In the genomic region with DNA sequence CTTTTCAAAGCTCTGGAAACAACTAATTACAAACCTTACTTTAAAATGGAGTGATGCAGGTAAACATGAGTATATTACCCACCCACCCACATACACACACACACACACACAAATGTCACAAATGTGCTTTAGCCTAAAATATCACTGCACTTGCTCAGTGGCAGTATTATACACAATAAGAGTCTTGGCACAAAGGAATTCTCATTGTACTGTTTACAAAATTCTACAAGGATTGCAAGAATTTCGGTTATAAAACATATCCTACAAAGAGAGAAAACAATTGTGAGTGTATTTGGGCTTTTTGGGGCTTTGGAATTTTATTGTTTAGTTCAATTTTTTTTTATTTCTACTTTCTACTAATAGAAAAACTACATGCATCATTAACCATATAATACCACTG, we compare ENCODE assay signal across 13 cellular contexts.
DNase-seq lines count a peak whose midpoint lies in the region; ATAC-seq, FAIRE-seq and TF ChIP-seq lines count a peak whose summit lies in the region.
"Had no signal": no experiment of that assay in that cellular context is flagged by ENCODE, and none has a peak within 500 bp of the region (broad histone marks: within the 10 kb centered on the region; RNA-seq: fewer than 3 reads in every experiment).

No MANE protein-coding gene starts in this region.

- H3K27ac ChIP-seq in BLaER1 (no peak overlapping the region), MM.1S (ENCODE audit: low read length) (no peak overlapping the region), neural progenitor cell (no peak overlapping the region)

- H3K4me1 Mint-ChIP-seq in neural progenitor cell: peaks cover 56% of the 10 kb centered on the region

- H3K4me3 ChIP-seq in BLaER1: no peak overlapping the region
- peak overlapping the region; percentile 77 for H3K4me3 ChIP-seq in MM.1S (ENCODE audit: low read length)
- H3K4me3 ChIP-seq in endocrine pancreas (ENCODE audit: control insufficient read depth, insufficient read depth, low read length): peak overlapping the region; percentile 98
- peak overlapping the region; percentile 96 for H3K4me3 ChIP-seq in neural progenitor cell

- H4K20me1 ChIP-seq in BLaER1: no peaks in the 10 kb centered on the region
- no peaks in the 10 kb centered on the region for H4K20me1 ChIP-seq in MM.1S (ENCODE audit: insufficient read depth, low read length)
- peaks cover 94% of the 10 kb centered on the region for H4K20me1 ChIP-seq in neural progenitor cell (ENCODE audit: low read depth)

- no peaks in the 10 kb centered on the region; the same call in 1 of the 2 replicates for H3F3A ChIP-seq in MM.1S (ENCODE audit: insufficient read depth, low read length)
- peaks cover 40% of the 10 kb centered on the region for H3F3A ChIP-seq in neural progenitor cell (ENCODE audit: low read depth)

- H3K36me3 ChIP-seq in BLaER1 (no peaks in the 10 kb centered on the region), MM.1S (replicated peaks; ENCODE audit: insufficient read depth, low read length) (no peaks in the 10 kb centered on the region), endocrine pancreas (ENCODE audit: control insufficient read depth, insufficient read depth, low read length) (no peaks in the 10 kb centered on the region), neural progenitor cell (no peaks in the 10 kb centered on the region)

- ATAC-seq in left lobe of liver: no peak
- ATAC-seq: stimulated activated naive CD8-positive, alpha-beta T cell treated with anti-CD3 and anti-CD28 coated beads, Interleukin-15, amount 100 ng/mL, for 72 hours had no signal

- H2AFZ ChIP-seq in MM.1S (ENCODE audit: low read length) (no peak overlapping the region), neural progenitor cell (replicated peaks) (no peak overlapping the region)

- no peak for DNase-seq in MM.1S
- DNase-seq in neural progenitor cell (ENCODE audit: low spot score): no peak
- DNase-seq in activated T-cell treated with anti-CD3 and anti-CD28 coated beads, Interleukin-2, amount 50 U/mL, for 1 hour: no peak
- DNase-seq in NCI-H1694 treated with DMSO at 0.1 percent for 48 hours (lab: John Stamatoyannopoulos, UW): no peak
- no peak for DNase-seq in RCC 7860 (ENCODE audit: low spot score)
- DNase-seq in left lobe of liver (ENCODE audit: low spot score): no peak
- DNase-seq: cerebellar nuclear complex; GOT3; kidney; NCI-H2081 treated with DMSO at 0.1 percent for 48 hours; stimulated activated naive CD8-positive, alpha-beta T cell treated with anti-CD3 and anti-CD28 coated beads, Interleukin-15, amount 100 ng/mL, for 72 hours had no signal

- peaks cover 2% of the 10 kb centered on the region for H3K9me3 Mint-ChIP-seq in neural progenitor cell
- H3K9me3 Mint-ChIP-seq: stimulated activated naive CD8-positive, alpha-beta T cell treated with anti-CD3 and anti-CD28 coated beads, Interleukin-15, amount 100 ng/mL, for 72 hours had no signal

- no peaks in the 10 kb centered on the region for H3K9me3 ChIP-seq in BLaER1
- H3K9me3 ChIP-seq in MM.1S (replicated peaks; ENCODE audit: insufficient read depth, low read length): no peaks in the 10 kb centered on the region
- no peaks in the 10 kb centered on the region for H3K9me3 ChIP-seq in endocrine pancreas (ENCODE audit: control insufficient read depth, low read length)
- no peaks in the 10 kb centered on the region for H3K9me3 ChIP-seq in neural progenitor cell (ENCODE audit: low read depth)

- H3K79me2 ChIP-seq in MM.1S (ENCODE audit: low read length) (peaks cover 64% of the 10 kb centered on the region), neural progenitor cell (ENCODE audit: low read depth) (peaks cover 91% of the 10 kb centered on the region)

- H3K4me1 ChIP-seq in BLaER1 (peaks cover 37% of the 10 kb centered on the region), MM.1S (ENCODE audit: low read length) (peaks cover 29% of the 10 kb centered on the region), endocrine pancreas (ENCODE audit: control insufficient read depth, insufficient read depth, low read length) (peaks cover 20% of the 10 kb centered on the region), neural progenitor cell (peaks cover 51% of the 10 kb centered on the region)

- no peak for FAIRE-seq in RCC 7860 (lab: Jason Lieb, UNC)
- FAIRE-seq: kidney had no signal

- H3K4me2 ChIP-seq in BLaER1 (peak overlapping the region; percentile 90), MM.1S (ENCODE audit: low read depth, low read length) (peak overlapping the region; percentile 80), neural progenitor cell (peak overlapping the region; percentile 98)

- TF ChIP-seq CTCF in MM.1S (IDR thresholded peaks at IDR 0.05; ENCODE audit: low read length) (no peak), neural progenitor cell (IDR thresholded peaks at IDR 0.05) (no peak)

- no peak overlapping the region for H3K27ac Mint-ChIP-seq in neural progenitor cell
- H3K27ac Mint-ChIP-seq: stimulated activated naive CD8-positive, alpha-beta T cell treated with anti-CD3 and anti-CD28 coated beads, Interleukin-15, amount 100 ng/mL, for 72 hours had no signal

- H3K27me3 Mint-ChIP-seq in neural progenitor cell (ENCODE audit: insufficient read depth, low read depth): peaks cover 3% of the 10 kb centered on the region

- H3K4me3 Mint-ChIP-seq in neural progenitor cell: peak overlapping the region; percentile 98

- H3K9ac ChIP-seq in BLaER1 (no peak overlapping the region), MM.1S (ENCODE audit: low read length) (peak overlapping the region; percentile 63; the same call in 1 of the 2 replicates), endocrine pancreas (ENCODE audit: control insufficient read depth, insufficient read depth, low read length) (peak overlapping the region; percentile 24), neural progenitor cell (no peak overlapping the region)

- H3K36me3 Mint-ChIP-seq in neural progenitor cell: peaks cover 1% of the 10 kb centered on the region

- no peaks in the 10 kb centered on the region for H3K9me2 ChIP-seq in MM.1S (replicated peaks; ENCODE audit: insufficient read depth, low read length)

- no peaks in the 10 kb centered on the region for H3K27me3 ChIP-seq in BLaER1
- no peaks in the 10 kb centered on the region for H3K27me3 ChIP-seq in MM.1S (replicated peaks; ENCODE audit: insufficient read depth, low read length)
- no peaks in the 10 kb centered on the region for H3K27me3 ChIP-seq in endocrine pancreas (ENCODE audit: control insufficient read depth, insufficient read depth, low read length)
- H3K27me3 ChIP-seq in neural progenitor cell: no peaks in the 10 kb centered on the region

Comparison
In these comparisons a context has a peak if more than half of its experiments do, and no peak if none do; other contexts are left out.
1. H3K9ac ChIP-seq: peak in MM.1S (single experiment) and endocrine pancreas (single experiment); none in BLaER1 (single experiment) and neural progenitor cell (single experiment).
2. Peak in every context shown above with its lines, with median percentiles within 50 percentile points of each other: H3K4me2 ChIP-seq.